1 cellular context compared by ENCODE assay signal in genomic region chr11:111561801-111562325, GRCh38.
A peak's percentile ranks its signal among the peaks of the same experiment; 100 is the strongest.
TF ChIP-seq lines count a peak whose summit lies in the region.

No MANE protein-coding gene starts in this region.

TF ChIP-seq in HepG2, 621 proteins besides CTCF, POLR2A, EP300 and RAD21 (continues in another document):
- TF ChIP-seq ZFY (CRISPR knock-in tag; IDR thresholded peaks at IDR 0.05) (no peak), ZNF180 (CRISPR knock-in tag; IDR thresholded peaks at IDR 0.05; ENCODE audit: borderline replicate concordance, low read depth) (no peak), HOXA7 (CRISPR knock-in tag; IDR thresholded peaks at IDR 0.05) (no peak), ZNF331 (CRISPR knock-in tag; IDR thresholded peaks at IDR 0.05) (no peak), ZKSCAN5 (CRISPR knock-in tag; IDR thresholded peaks at IDR 0.05) (no peak), FOXO4 (CRISPR knock-in tag; conservative IDR thresholded peaks at IDR 0.05) (no peak), FOXP1 (IDR thresholded peaks at IDR 0.05) (no peak), FOXP1 (CRISPR knock-in tag; IDR thresholded peaks at IDR 0.05) (peak; percentile 43; the same call in 1 of the 2 replicates), HBP1 (CRISPR knock-in tag; IDR thresholded peaks at IDR 0.05; ENCODE audit: low read depth) (no peak), IKZF4 (CRISPR knock-in tag; IDR thresholded peaks at IDR 0.05; ENCODE audit: borderline replicate concordance, low read depth, not compliant biosample characterization) (no peak), ZBTB43 (CRISPR knock-in tag; conservative IDR thresholded peaks at IDR 0.05) (no peak), FOSL2 (CRISPR knock-in tag; IDR thresholded peaks at IDR 0.05) (peak; percentile 55), SOX6 (IDR thresholded peaks at IDR 0.05) (no peak), SOX6 (CRISPR knock-in tag; IDR thresholded peaks at IDR 0.05) (0 out of 2 replicates have a peak, but pooled peaks have one; percentile 20), SOX13 (IDR thresholded peaks at IDR 0.05) (no peak), SOX13 (CRISPR knock-in tag; conservative IDR thresholded peaks at IDR 0.05 in 1 of 2, IDR thresholded peaks at IDR 0.05 in 1 of 2) (peak in 1 of 2 experiments; percentile 59; a peak in 1 of 4 replicates), BORCS8-MEF2B (CRISPR knock-in tag; IDR thresholded peaks at IDR 0.05) (no peak), SOX5 (CRISPR knock-in tag; IDR thresholded peaks at IDR 0.05; ENCODE audit: borderline replicate concordance) (peak; percentile 66; the same call in 1 of the 2 replicates), ZNF343 (CRISPR knock-in tag; IDR thresholded peaks at IDR 0.05) (no peak), KAT8 (CRISPR knock-in tag; IDR thresholded peaks at IDR 0.05) (0 out of 2 replicates have a peak, but pooled peaks have one; percentile 1), FOXC1 (CRISPR knock-in tag; IDR thresholded peaks at IDR 0.05; ENCODE audit: borderline replicate concordance) (no peak), FOXP4 (CRISPR knock-in tag; IDR thresholded peaks at IDR 0.05) (peak; percentile 33; the same call in 1 of the 2 replicates), GABPA (IDR thresholded peaks at IDR 0.05; ENCODE audit: low read depth, low read length) (no peak), GABPA (CRISPR knock-in tag; IDR thresholded peaks at IDR 0.05; ENCODE audit: low read depth) (no peak), ATRX (CRISPR knock-in tag; IDR thresholded peaks at IDR 0.05; ENCODE audit: borderline replicate concordance) (no peak), ZNF674 (CRISPR knock-in tag; IDR thresholded peaks at IDR 0.05; ENCODE audit: low read depth) (no peak), ZNF546 (CRISPR knock-in tag; conservative IDR thresholded peaks at IDR 0.05) (no peak), AGO1 (IDR thresholded peaks at IDR 0.05; ENCODE audit: low read depth, low read length, poor library complexity, severe bottlenecking) (no peak), RARA (CRISPR knock-in tag; IDR thresholded peaks at IDR 0.05) (no peak), XRCC5 (optimal IDR thresholded peaks at IDR 0.05; ENCODE audit: low read length) (no peak), CREBL2 (CRISPR knock-in tag; IDR thresholded peaks at IDR 0.05; ENCODE audit: borderline replicate concordance) (no peak), ARHGAP35 (CRISPR knock-in tag; IDR thresholded peaks at IDR 0.05; ENCODE audit: borderline replicate concordance) (no peak), TEAD3 (CRISPR knock-in tag; optimal IDR thresholded peaks at IDR 0.05; ENCODE audit: borderline replicate concordance) (peak; percentile 36), RBM39 (IDR thresholded peaks at IDR 0.05; ENCODE audit: low read depth, low read length, poor library complexity, severe bottlenecking) (no peak)
- TF ChIP-seq, protein P1, sequence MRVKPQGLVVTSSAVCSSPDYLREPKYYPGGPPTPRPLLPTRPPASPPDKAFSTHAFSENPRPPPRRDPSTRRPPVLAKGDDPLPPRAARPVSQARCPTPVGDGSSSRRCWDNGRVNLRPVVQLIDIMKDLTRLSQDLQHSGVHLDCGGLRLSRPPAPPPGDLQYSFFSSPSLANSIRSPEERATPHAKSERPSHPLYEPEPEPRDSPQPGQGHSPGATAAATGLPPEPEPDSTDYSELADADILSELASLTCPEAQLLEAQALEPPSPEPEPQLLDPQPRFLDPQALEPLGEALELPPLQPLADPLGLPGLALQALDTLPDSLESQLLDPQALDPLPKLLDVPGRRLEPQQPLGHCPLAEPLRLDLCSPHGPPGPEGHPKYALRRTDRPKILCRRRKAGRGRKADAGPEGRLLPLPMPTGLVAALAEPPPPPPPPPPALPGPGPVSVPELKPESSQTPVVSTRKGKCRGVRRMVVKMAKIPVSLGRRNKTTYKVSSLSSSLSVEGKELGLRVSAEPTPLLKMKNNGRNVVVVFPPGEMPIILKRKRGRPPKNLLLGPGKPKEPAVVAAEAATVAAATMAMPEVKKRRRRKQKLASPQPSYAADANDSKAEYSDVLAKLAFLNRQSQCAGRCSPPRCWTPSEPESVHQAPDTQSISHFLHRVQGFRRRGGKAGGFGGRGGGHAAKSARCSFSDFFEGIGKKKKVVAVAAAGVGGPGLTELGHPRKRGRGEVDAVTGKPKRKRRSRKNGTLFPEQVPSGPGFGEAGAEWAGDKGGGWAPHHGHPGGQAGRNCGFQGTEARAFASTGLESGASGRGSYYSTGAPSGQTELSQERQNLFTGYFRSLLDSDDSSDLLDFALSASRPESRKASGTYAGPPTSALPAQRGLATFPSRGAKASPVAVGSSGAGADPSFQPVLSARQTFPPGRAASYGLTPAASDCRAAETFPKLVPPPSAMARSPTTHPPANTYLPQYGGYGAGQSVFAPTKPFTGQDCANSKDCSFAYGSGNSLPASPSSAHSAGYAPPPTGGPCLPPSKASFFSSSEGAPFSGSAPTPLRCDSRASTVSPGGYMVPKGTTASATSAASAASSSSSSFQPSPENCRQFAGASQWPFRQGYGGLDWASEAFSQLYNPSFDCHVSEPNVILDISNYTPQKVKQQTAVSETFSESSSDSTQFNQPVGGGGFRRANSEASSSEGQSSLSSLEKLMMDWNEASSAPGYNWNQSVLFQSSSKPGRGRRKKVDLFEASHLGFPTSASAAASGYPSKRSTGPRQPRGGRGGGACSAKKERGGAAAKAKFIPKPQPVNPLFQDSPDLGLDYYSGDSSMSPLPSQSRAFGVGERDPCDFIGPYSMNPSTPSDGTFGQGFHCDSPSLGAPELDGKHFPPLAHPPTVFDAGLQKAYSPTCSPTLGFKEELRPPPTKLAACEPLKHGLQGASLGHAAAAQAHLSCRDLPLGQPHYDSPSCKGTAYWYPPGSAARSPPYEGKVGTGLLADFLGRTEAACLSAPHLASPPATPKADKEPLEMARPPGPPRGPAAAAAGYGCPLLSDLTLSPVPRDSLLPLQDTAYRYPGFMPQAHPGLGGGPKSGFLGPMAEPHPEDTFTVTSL (CRISPR knock-in tag; IDR thresholded peaks at IDR 0.05; ENCODE audit: borderline replicate concordance): no peak
- TF ChIP-seq, protein P2, sequence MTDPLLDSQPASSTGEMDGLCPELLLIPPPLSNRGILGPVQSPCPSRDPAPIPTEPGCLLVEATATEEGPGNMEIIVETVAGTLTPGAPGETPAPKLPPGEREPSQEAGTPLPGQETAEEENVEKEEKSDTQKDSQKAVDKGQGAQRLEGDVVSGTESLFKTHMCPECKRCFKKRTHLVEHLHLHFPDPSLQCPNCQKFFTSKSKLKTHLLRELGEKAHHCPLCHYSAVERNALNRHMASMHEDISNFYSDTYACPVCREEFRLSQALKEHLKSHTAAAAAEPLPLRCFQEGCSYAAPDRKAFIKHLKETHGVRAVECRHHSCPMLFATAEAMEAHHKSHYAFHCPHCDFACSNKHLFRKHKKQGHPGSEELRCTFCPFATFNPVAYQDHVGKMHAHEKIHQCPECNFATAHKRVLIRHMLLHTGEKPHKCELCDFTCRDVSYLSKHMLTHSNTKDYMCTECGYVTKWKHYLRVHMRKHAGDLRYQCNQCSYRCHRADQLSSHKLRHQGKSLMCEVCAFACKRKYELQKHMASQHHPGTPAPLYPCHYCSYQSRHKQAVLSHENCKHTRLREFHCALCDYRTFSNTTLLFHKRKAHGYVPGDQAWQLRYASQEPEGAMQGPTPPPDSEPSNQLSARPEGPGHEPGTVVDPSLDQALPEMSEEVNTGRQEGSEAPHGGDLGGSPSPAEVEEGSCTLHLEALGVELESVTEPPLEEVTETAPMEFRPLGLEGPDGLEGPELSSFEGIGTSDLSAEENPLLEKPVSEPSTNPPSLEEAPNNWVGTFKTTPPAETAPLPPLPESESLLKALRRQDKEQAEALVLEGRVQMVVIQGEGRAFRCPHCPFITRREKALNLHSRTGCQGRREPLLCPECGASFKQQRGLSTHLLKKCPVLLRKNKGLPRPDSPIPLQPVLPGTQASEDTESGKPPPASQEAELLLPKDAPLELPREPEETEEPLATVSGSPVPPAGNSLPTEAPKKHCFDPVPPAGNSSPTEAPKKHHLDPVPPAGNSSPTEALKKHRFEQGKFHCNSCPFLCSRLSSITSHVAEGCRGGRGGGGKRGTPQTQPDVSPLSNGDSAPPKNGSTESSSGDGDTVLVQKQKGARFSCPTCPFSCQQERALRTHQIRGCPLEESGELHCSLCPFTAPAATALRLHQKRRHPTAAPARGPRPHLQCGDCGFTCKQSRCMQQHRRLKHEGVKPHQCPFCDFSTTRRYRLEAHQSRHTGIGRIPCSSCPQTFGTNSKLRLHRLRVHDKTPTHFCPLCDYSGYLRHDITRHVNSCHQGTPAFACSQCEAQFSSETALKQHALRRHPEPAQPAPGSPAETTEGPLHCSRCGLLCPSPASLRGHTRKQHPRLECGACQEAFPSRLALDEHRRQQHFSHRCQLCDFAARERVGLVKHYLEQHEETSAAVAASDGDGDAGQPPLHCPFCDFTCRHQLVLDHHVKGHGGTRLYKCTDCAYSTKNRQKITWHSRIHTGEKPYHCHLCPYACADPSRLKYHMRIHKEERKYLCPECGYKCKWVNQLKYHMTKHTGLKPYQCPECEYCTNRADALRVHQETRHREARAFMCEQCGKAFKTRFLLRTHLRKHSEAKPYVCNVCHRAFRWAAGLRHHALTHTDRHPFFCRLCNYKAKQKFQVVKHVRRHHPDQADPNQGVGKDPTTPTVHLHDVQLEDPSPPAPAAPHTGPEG (CRISPR knock-in tag; IDR thresholded peaks at IDR 0.05): no peak
- TF ChIP-seq, protein P3, sequence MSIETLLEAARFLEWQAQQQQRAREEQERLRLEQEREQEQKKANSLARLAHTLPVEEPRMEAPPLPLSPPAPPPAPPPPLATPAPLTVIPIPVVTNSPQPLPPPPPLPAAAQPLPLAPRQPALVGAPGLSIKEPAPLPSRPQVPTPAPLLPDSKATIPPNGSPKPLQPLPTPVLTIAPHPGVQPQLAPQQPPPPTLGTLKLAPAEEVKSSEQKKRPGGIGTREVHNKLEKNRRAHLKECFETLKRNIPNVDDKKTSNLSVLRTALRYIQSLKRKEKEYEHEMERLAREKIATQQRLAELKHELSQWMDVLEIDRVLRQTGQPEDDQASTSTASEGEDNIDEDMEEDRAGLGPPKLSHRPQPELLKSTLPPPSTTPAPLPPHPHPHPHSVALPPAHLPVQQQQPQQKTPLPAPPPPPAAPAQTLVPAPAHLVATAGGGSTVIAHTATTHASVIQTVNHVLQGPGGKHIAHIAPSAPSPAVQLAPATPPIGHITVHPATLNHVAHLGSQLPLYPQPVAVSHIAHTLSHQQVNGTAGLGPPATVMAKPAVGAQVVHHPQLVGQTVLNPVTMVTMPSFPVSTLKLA (IDR thresholded peaks at IDR 0.05): no peak
- TF ChIP-seq, protein P4, sequence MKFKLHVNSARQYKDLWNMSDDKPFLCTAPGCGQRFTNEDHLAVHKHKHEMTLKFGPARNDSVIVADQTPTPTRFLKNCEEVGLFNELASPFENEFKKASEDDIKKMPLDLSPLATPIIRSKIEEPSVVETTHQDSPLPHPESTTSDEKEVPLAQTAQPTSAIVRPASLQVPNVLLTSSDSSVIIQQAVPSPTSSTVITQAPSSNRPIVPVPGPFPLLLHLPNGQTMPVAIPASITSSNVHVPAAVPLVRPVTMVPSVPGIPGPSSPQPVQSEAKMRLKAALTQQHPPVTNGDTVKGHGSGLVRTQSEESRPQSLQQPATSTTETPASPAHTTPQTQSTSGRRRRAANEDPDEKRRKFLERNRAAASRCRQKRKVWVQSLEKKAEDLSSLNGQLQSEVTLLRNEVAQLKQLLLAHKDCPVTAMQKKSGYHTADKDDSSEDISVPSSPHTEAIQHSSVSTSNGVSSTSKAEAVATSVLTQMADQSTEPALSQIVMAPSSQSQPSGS (CRISPR knock-in tag; IDR thresholded peaks at IDR 0.05): no peak
